In genomic region chr19:32581704-32582164, GRCh38 we compare ENCODE assay signal across 8 cellular contexts. TPM values are rescaled to one million over a fixed set of nuclear protein-coding genes. Genes with fewer than 3 reads are reported as not detected.
A peak's percentile ranks its signal among the peaks of the same experiment; 100 is the strongest.
DNase-seq lines count a peak whose midpoint lies in the region; ATAC-seq and TF ChIP-seq lines count a peak whose summit lies in the region.

No MANE protein-coding gene starts in this region.

- ATAC-seq in activated T-cell treated with anti-CD3 and anti-CD28 coated beads, Interleukin-2, amount 50 U/mL, for 4 hours, result peak in 1 of 2 donors; percentile 0

- H3K4me1 ChIP-seq in MM.1S (ENCODE audit: low read length), result peaks cover 11% of the 10 kb centered on the region; the same call in 1 of the 2 replicates
- H3K4me1 ChIP-seq in ascending aorta, result peaks cover 0 to 5% of the 10 kb centered on the region in 2 donors
- no peaks in the 10 kb centered on the region for H3K4me1 ChIP-seq in iPS DF 6.9 (ENCODE audit: control insufficient read depth, insufficient read depth, low read length)
- H3K4me1 ChIP-seq in skeletal muscle satellite cell (ENCODE audit: control insufficient read depth, insufficient read depth, low read length), result peaks cover 13% of the 10 kb centered on the region

- peaks cover 27% of the 10 kb centered on the region for H3K4me1 Mint-ChIP-seq in activated T-cell treated with anti-CD3 and anti-CD28 coated beads, Interleukin-2, amount 50 U/mL, for 4 hours (ENCODE audit: low read depth)

- peaks cover 22% of the 10 kb centered on the region for H3K36me3 Mint-ChIP-seq in activated T-cell treated with anti-CD3 and anti-CD28 coated beads, Interleukin-2, amount 50 U/mL, for 4 hours (ENCODE audit: insufficient read depth)

- H3F3A ChIP-seq in MM.1S (ENCODE audit: insufficient read depth, low read length), result no peaks in the 10 kb centered on the region

- intact Hi-C loops in ascending aorta (cut with DNase I), result loop anchor here (1.0 to 10.0 kb wide), 7 partner anchors 94 to 1233 kb away; partner anchors contain the start of genes ANKRD27, CEBPG, DPY19L3 and NUDT19

- H3K79me2 ChIP-seq in MM.1S (ENCODE audit: low read length), result peaks cover 32% of the 10 kb centered on the region

- H3K9me3 Mint-ChIP-seq in activated T-cell treated with anti-CD3 and anti-CD28 coated beads, Interleukin-2, amount 50 U/mL, for 4 hours, result no peaks in the 10 kb centered on the region

- H3K9me3 ChIP-seq in MM.1S (replicated peaks; ENCODE audit: insufficient read depth, low read length), result no peaks in the 10 kb centered on the region
- H3K9me3 ChIP-seq in ascending aorta, result no peaks in the 10 kb centered on the region
- H3K9me3 ChIP-seq in iPS DF 6.9 (ENCODE audit: control insufficient read depth, insufficient read depth, low read length), result no peaks in the 10 kb centered on the region
- no peaks in the 10 kb centered on the region for H3K9me3 ChIP-seq in skeletal muscle satellite cell (replicated peaks; ENCODE audit: low read length)

- DNase-seq in activated T-cell treated with anti-CD3 and anti-CD28 coated beads, Interleukin-2, amount 50 U/mL, for 4 hours, result no peak
- no peak for DNase-seq in activated T-cell treated with anti-CD3 and anti-CD28 coated beads, Interleukin-2, amount 50 U/mL, for 48 hours
- DNase-seq in MM.1S (no peak), ascending aorta (ENCODE audit: low spot score in 2 of 2) (no peak), iPS DF 6.9 (ENCODE audit: low read depth, low spot score) (no peak), occipital lobe (lab: John Stamatoyannopoulos, UW) (no peak)
- no peak for DNase-seq in activated CD8-positive, alpha-beta memory T cell treated with anti-CD3 and anti-CD28 coated beads, Interleukin-2, amount 50 U/mL, for 4 hours

- TF ChIP-seq CTCF in MM.1S (IDR thresholded peaks at IDR 0.05; ENCODE audit: low read length) (no peak), ascending aorta (IDR thresholded peaks at IDR 0.05) (no peak)

- H3K4me3 Mint-ChIP-seq in activated T-cell treated with anti-CD3 and anti-CD28 coated beads, Interleukin-2, amount 50 U/mL, for 4 hours, result peak overlapping the region; percentile 88

- H3K9me2 ChIP-seq in MM.1S (replicated peaks; ENCODE audit: insufficient read depth, low read length), result no peaks in the 10 kb centered on the region

- H3K4me3 ChIP-seq in MM.1S (ENCODE audit: low read length) (peak overlapping the region; percentile 98), ascending aorta (peak overlapping the region; percentile 86 to 88), iPS DF 6.9 (ENCODE audit: low read length) (peak overlapping the region; percentile 88; the same call in 1 of the 2 replicates), skeletal muscle satellite cell (ENCODE audit: low read length) (peak overlapping the region; percentile 96)

- no peaks in the 10 kb centered on the region for H4K20me1 ChIP-seq in MM.1S (ENCODE audit: insufficient read depth, low read length)

- 0 out of 2 replicates have a peak, but pooled peaks cover 5% of the 10 kb centered on the region for H3K27me3 ChIP-seq in MM.1S (replicated peaks; ENCODE audit: insufficient read depth, low read length)
- no peaks in the 10 kb centered on the region for H3K27me3 ChIP-seq in ascending aorta
- H3K27me3 ChIP-seq in iPS DF 6.9 (ENCODE audit: control insufficient read depth, insufficient read depth, low read length), result no peaks in the 10 kb centered on the region
- H3K27me3 ChIP-seq in skeletal muscle satellite cell (ENCODE audit: control insufficient read depth, insufficient read depth, low read length), result peaks cover 4% of the 10 kb centered on the region

- H3K36me3 ChIP-seq in MM.1S (replicated peaks; ENCODE audit: insufficient read depth, low read length), result peaks cover 11% of the 10 kb centered on the region; the same call in 1 of the 2 replicates
- H3K36me3 ChIP-seq in ascending aorta, result peaks cover 21 to 23% of the 10 kb centered on the region in 2 donors
- H3K36me3 ChIP-seq in iPS DF 6.9 (ENCODE audit: control insufficient read depth, insufficient read depth, low read length), result peaks cover 4% of the 10 kb centered on the region; the same call in 1 of the 2 replicates
- H3K36me3 ChIP-seq in skeletal muscle satellite cell (ENCODE audit: insufficient read depth, low read length), result peaks cover 38% of the 10 kb centered on the region

- peak overlapping the region; percentile 42; the same call in 1 of the 2 replicates for H3K27ac ChIP-seq in MM.1S (ENCODE audit: low read length)
- peak overlapping the region; percentile 76 to 81 for H3K27ac ChIP-seq in ascending aorta
- H3K27ac ChIP-seq in iPS DF 6.9 (ENCODE audit: low read length), result no peak overlapping the region

- H3K4me2 ChIP-seq in MM.1S (ENCODE audit: low read depth, low read length) (peak overlapping the region; percentile 62), skeletal muscle satellite cell (ENCODE audit: low read length) (peak overlapping the region; percentile 92)

- WGBS in iPS DF 6.9 (ENCODE audit: insufficient coverage, insufficient read length), result no CpG with 5 or more reads among the region's 27 CpGs

- peak overlapping the region; percentile 68 for H2AFZ ChIP-seq in MM.1S (ENCODE audit: low read length)

- H3K9ac ChIP-seq in MM.1S (ENCODE audit: low read length) (peak overlapping the region; percentile 90), skeletal muscle satellite cell (ENCODE audit: low read depth, low read length) (peak overlapping the region; percentile 99)

- no peaks in the 10 kb centered on the region for H3K27me3 Mint-ChIP-seq in activated T-cell treated with anti-CD3 and anti-CD28 coated beads, Interleukin-2, amount 50 U/mL, for 4 hours (ENCODE audit: low read depth)

RNA-seq across cellular contexts. Expression of gene PDCD5, which starts 0.7 kb away (rescaled TPM):
- 100 to 1,000 TPM; 236 to 259 (median 237) TPM for total RNA-seq in activated T-cell treated with anti-CD3 and anti-CD28 coated beads, Interleukin-2, amount 50 U/mL, for 4 hours
- total RNA-seq in ascending aorta (36.6 TPM), occipital lobe (32.3 TPM)
- total RNA-seq in skeletal muscle satellite cell (2012; rRNA removed), result 194 and 206 TPM in 2 replicates
